ENCODE assay signal across 11 cellular contexts in genomic region chr2:66305714-66306113, GRCh38.
A peak's percentile ranks its signal among the peaks of the same experiment; 100 is the strongest.
DNase-seq lines count a peak whose midpoint lies in the region; ATAC-seq and TF ChIP-seq lines count a peak whose summit lies in the region.
"Had no signal": no experiment of that assay in that cellular context is flagged by ENCODE, and none has a peak within 500 bp of the region (broad histone marks: within the 10 kb centered on the region; RNA-seq: fewer than 3 reads in every experiment).

No MANE protein-coding gene starts in this region.

- TF ChIP-seq EP300 in sigmoid colon (IDR thresholded peaks at IDR 0.05): no peak

- H3K4me3 ChIP-seq in MG63: no peak overlapping the region
- H3K4me3 ChIP-seq in SJCRH30: no peak overlapping the region
- H3K4me3 ChIP-seq in sigmoid colon: no peak overlapping the region

- H3K9me3 ChIP-seq in MG63 (no peaks in the 10 kb centered on the region), SJCRH30 (replicated peaks) (no peaks in the 10 kb centered on the region), sigmoid colon (no peaks in the 10 kb centered on the region)

- H3K27ac Mint-ChIP-seq in activated naive CD8-positive, alpha-beta T cell treated with anti-CD3 and anti-CD28 coated beads, Interleukin-2, amount 50 U/mL, for 24 hours: no peak overlapping the region
- H3K27ac Mint-ChIP-seq: activated naive CD8-positive, alpha-beta T cell treated with anti-CD3 and anti-CD28 coated beads, Interleukin-2, amount 10 ng/mL, durations not matched to agents 7 days and 5 days; stimulated activated effector memory CD8-positive, alpha-beta T cell treated with anti-CD3 and anti-CD28 coated beads, Interleukin-12 subunit alpha, Interleukin-12 subunit beta, amount 100 ng/mL, for 72 hours; WTC11 had no signal

- no peaks in the 10 kb centered on the region for H3K27me3 Mint-ChIP-seq in activated naive CD8-positive, alpha-beta T cell treated with anti-CD3 and anti-CD28 coated beads, Interleukin-2, amount 50 U/mL, for 24 hours
- H3K27me3 Mint-ChIP-seq: activated naive CD8-positive, alpha-beta T cell treated with anti-CD3 and anti-CD28 coated beads, Interleukin-2, amount 10 ng/mL, durations not matched to agents 7 days and 5 days had no signal

- no peaks in the 10 kb centered on the region for H3K36me3 Mint-ChIP-seq in activated naive CD8-positive, alpha-beta T cell treated with anti-CD3 and anti-CD28 coated beads, Interleukin-2, amount 50 U/mL, for 24 hours (ENCODE audit: low read depth)
- H3K36me3 Mint-ChIP-seq: activated naive CD8-positive, alpha-beta T cell treated with anti-CD3 and anti-CD28 coated beads, Interleukin-2, amount 10 ng/mL, durations not matched to agents 7 days and 5 days; stimulated activated effector memory CD8-positive, alpha-beta T cell treated with anti-CD3 and anti-CD28 coated beads, Interleukin-12 subunit alpha, Interleukin-12 subunit beta, amount 100 ng/mL, for 72 hours; WTC11 had no signal

- no peak overlapping the region for H3K4me3 Mint-ChIP-seq in activated naive CD8-positive, alpha-beta T cell treated with anti-CD3 and anti-CD28 coated beads, Interleukin-2, amount 50 U/mL, for 24 hours
- H3K4me3 Mint-ChIP-seq: activated naive CD8-positive, alpha-beta T cell treated with anti-CD3 and anti-CD28 coated beads, Interleukin-2, amount 10 ng/mL, durations not matched to agents 7 days and 5 days; stimulated activated effector memory CD8-positive, alpha-beta T cell treated with anti-CD3 and anti-CD28 coated beads, Interleukin-12 subunit alpha, Interleukin-12 subunit beta, amount 100 ng/mL, for 72 hours; WTC11 had no signal

- H3K4me1 ChIP-seq in SJCRH30: peaks cover 43% of the 10 kb centered on the region
- H3K4me1 ChIP-seq in sigmoid colon: peaks cover 0 to 30% (median 20%) of the 10 kb centered on the region in 4 donors

- no peak for TF ChIP-seq POLR2A in sigmoid colon (IDR thresholded peaks at IDR 0.05)

- H3K27me3 ChIP-seq in MG63 (no peaks in the 10 kb centered on the region), SJCRH30 (no peaks in the 10 kb centered on the region), sigmoid colon (no peaks in the 10 kb centered on the region)

- H3K27ac ChIP-seq in SJCRH30 (peak overlapping the region; percentile 79), sigmoid colon (peak overlapping the region in 2 of 4 donors; percentile 29 to 56)

- WGBS in sigmoid colon, 2 donors: 64% methylated on average over 12 of the region's 12 CpGs

- intact Hi-C loops in cardiac septum (cut with DNase I): no loop called here
- intact Hi-C loops in sigmoid colon (cut with DNase I): no loop called here

- H3K36me3 ChIP-seq in MG63: no peaks in the 10 kb centered on the region
- no peaks in the 10 kb centered on the region for H3K36me3 ChIP-seq in SJCRH30
- H3K36me3 ChIP-seq in sigmoid colon: no peaks in the 10 kb centered on the region

- ATAC-seq in activated naive CD8-positive, alpha-beta T cell treated with anti-CD3 and anti-CD28 coated beads, Interleukin-2, amount 50 U/mL, for 24 hours: no peak
- no peak for ATAC-seq in GM21367 (IDR thresholded peaks at IDR 0.05; ENCODE audit: unreplicated experiment)
- ATAC-seq: stimulated activated effector memory CD8-positive, alpha-beta T cell treated with anti-CD3 and anti-CD28 coated beads, Interleukin-12 subunit alpha, Interleukin-12 subunit beta, amount 100 ng/mL, for 72 hours; WTC11 had no signal

- H3K4me1 Mint-ChIP-seq in activated naive CD8-positive, alpha-beta T cell treated with anti-CD3 and anti-CD28 coated beads, Interleukin-2, amount 50 U/mL, for 24 hours: no peaks in the 10 kb centered on the region
- H3K4me1 Mint-ChIP-seq: activated naive CD8-positive, alpha-beta T cell treated with anti-CD3 and anti-CD28 coated beads, Interleukin-2, amount 10 ng/mL, durations not matched to agents 7 days and 5 days; stimulated activated effector memory CD8-positive, alpha-beta T cell treated with anti-CD3 and anti-CD28 coated beads, Interleukin-12 subunit alpha, Interleukin-12 subunit beta, amount 100 ng/mL, for 72 hours had no signal

- no peaks in the 10 kb centered on the region for H3K9me3 Mint-ChIP-seq in activated naive CD8-positive, alpha-beta T cell treated with anti-CD3 and anti-CD28 coated beads, Interleukin-2, amount 50 U/mL, for 24 hours

- peak; percentile 87 for DNase-seq in MG63
- peak; percentile 87 to 96 for DNase-seq in SJCRH30
- DNase-seq in cardiac septum (ENCODE audit: low spot score): peak; percentile 81
- peak; percentile 89 for DNase-seq in sigmoid colon
- DNase-seq in GM19240 (ENCODE audit: insufficient read length, low spot score): no peak
- DNase-seq in activated naive CD8-positive, alpha-beta T cell treated with anti-CD3 and anti-CD28 coated beads, Interleukin-2, amount 50 U/mL, for 24 hours: no peak
- no peak for DNase-seq in A172 (ENCODE audit: low spot score)
- DNase-seq: activated naive CD8-positive, alpha-beta T cell treated with anti-CD3 and anti-CD28 coated beads, Interleukin-2, amount 10 ng/mL, durations not matched to agents 7 days and 5 days had no signal

- TF ChIP-seq CTCF in sigmoid colon (IDR thresholded peaks at IDR 0.05): no peak

Comparison
In these comparisons a context has a peak if more than half of its experiments do, and no peak if none do; other contexts are left out.
1. DNase-seq: peak in MG63 (single experiment), SJCRH30 (2 of 2), cardiac septum (single experiment) and sigmoid colon (single experiment); none in GM19240 (single experiment), activated naive CD8-positive, alpha-beta T cell treated with anti-CD3 and anti-CD28 coated beads, Interleukin-2, amount 50 U/mL, for 24 hours (single experiment) and A172 (single experiment).